ENCODE assay signal across 7 cellular contexts in genomic region chr13:59318320-59318930, GRCh38.
A peak's percentile ranks its signal among the peaks of the same experiment; 100 is the strongest.
DNase-seq lines count a peak whose midpoint lies in the region; TF ChIP-seq lines count a peak whose summit lies in the region.

No MANE protein-coding gene starts in this region.

- TF ChIP-seq CTCF in GM12872 (IDR thresholded peaks at IDR 0.05; ENCODE audit: insufficient read depth, low read depth, low read length) = peak; percentile 73
- TF ChIP-seq CTCF in HFF-Myc (IDR thresholded peaks at IDR 0.05; ENCODE audit: low read depth, low read length, missing control alignments) = peak; percentile 73
- peak; percentile 76 for TF ChIP-seq CTCF in cardiac fibroblast (IDR thresholded peaks at IDR 0.05; ENCODE audit: low read depth, low read length)

- no peak overlapping the region for H3K4me3 ChIP-seq in HFF-Myc (replicated peaks; ENCODE audit: low read depth, low read length)
- no peak overlapping the region for H3K4me3 ChIP-seq in cardiac fibroblast (replicated peaks in 1 of 2; ENCODE audit: low read depth in 2 of 2, low read length in 2 of 2)

- DNase-seq in HFF-Myc (ENCODE audit: extremely low read depth, low read depth) = peak; percentile 20
- peak; percentile 17 for DNase-seq in NCI-H1417 treated with DMSO at 0.1 percent for 48 hours (lab: John Stamatoyannopoulos, UW)
- peak; percentile 56 for DNase-seq in UCSD-AML1 (lab: John Stamatoyannopoulos, UW; ENCODE audit: unreplicated experiment)
- DNase-seq in cardiac fibroblast (ENCODE audit: low read depth in 2 of 2) = peak; percentile 71 to 76
- DNase-seq in left kidney (ENCODE audit: low read depth, low spot score) = peak; percentile 94
- DNase-seq in stimulated activated CD4-positive, alpha-beta T cell treated with anti-CD3 and anti-CD28 coated beads, TNF-alpha, amount 100 ng/mL, for 24 hours (ENCODE audit: low read depth in 3 of 3) = peak; percentile 6 to 55 (median 24)

Comparison
In these comparisons a context has a peak if more than half of its experiments do, and no peak if none do; other contexts are left out.
1. DNase-seq: peak in every context shown above with its lines; median percentile 94 in left kidney; 74 in cardiac fibroblast; 56 in UCSD-AML1; 24 in stimulated activated CD4-positive, alpha-beta T cell treated with anti-CD3 and anti-CD28 coated beads, TNF-alpha, amount 100 ng/mL, for 24 hours; 20 in HFF-Myc; 17 in NCI-H1417 treated with DMSO at 0.1 percent for 48 hours.